ENCODE assay signal across 20 cellular contexts in genomic region chr1:27318137-27318536, GRCh38. TPM values are rescaled to one million over a fixed set of nuclear protein-coding genes. Genes with fewer than 3 reads are reported as not detected.
DNase-seq lines count a peak whose midpoint lies in the region; ATAC-seq, FAIRE-seq and TF ChIP-seq lines count a peak whose summit lies in the region.
"Had no signal": no experiment of that assay in that cellular context is flagged by ENCODE, and none has a peak within 500 bp of the region (broad histone marks: within the 10 kb centered on the region; RNA-seq: fewer than 3 reads in every experiment).

No MANE protein-coding gene starts in this region.

- H3F3A ChIP-seq in GM23338 (replicated peaks; ENCODE audit: low read depth) (peaks cover 13% of the 10 kb centered on the region; the same call in 1 of the 2 replicates), neural progenitor cell (ENCODE audit: low read depth) (peaks cover 7% of the 10 kb centered on the region)

- no peaks in the 10 kb centered on the region for H3K9me2 ChIP-seq in GM23338 (ENCODE audit: insufficient read depth)

- no peak for FAIRE-seq in GM19239 (lab: Jason Lieb, UNC)

- no peak for ATAC-seq in GM23338
- ATAC-seq in activated CD4-positive, CD25-positive, alpha-beta regulatory T cell treated with anti-CD3 and anti-CD28 coated beads, Interleukin-2, amount 50 U/mL, for 24 hours = no peak
- ATAC-seq: foreskin keratinocyte; naive thymus-derived CD8-positive, alpha-beta T cell; PC-3 had no signal

- H3K36me3 Mint-ChIP-seq in GM23338 (ENCODE audit: low read depth) = peaks cover 2% of the 10 kb centered on the region; the same call in 1 of the 3 replicates
- H3K36me3 Mint-ChIP-seq in endodermal cell (ENCODE audit: low read depth) = no peaks in the 10 kb centered on the region
- H3K36me3 Mint-ChIP-seq in neural progenitor cell = no peaks in the 10 kb centered on the region

- no peak overlapping the region for H3K4me2 ChIP-seq in GM23338
- H3K4me2 ChIP-seq in neural progenitor cell = no peak overlapping the region

- no peaks in the 10 kb centered on the region for H3K27me3 ChIP-seq in GM23338 (ENCODE audit: insufficient read depth)
- no peaks in the 10 kb centered on the region for H3K27me3 ChIP-seq in endodermal cell (ENCODE audit: control insufficient read depth, insufficient read depth, low read length, poor library complexity, severe bottlenecking)
- no peaks in the 10 kb centered on the region for H3K27me3 ChIP-seq in neural progenitor cell
- no peaks in the 10 kb centered on the region for H3K27me3 ChIP-seq in sigmoid colon
- no peaks in the 10 kb centered on the region for H3K27me3 ChIP-seq in thyroid gland
- H3K27me3 ChIP-seq: foreskin keratinocyte had no signal

- H3K27me3 Mint-ChIP-seq in GM23338 (ENCODE audit: insufficient read depth, low read depth, poor library complexity) (peaks cover 13% of the 10 kb centered on the region), endodermal cell (ENCODE audit: insufficient read depth) (no peaks in the 10 kb centered on the region), neural progenitor cell (ENCODE audit: insufficient read depth, low read depth) (peaks cover 2% of the 10 kb centered on the region)

- no peaks in the 10 kb centered on the region for H3K9me3 ChIP-seq in endodermal cell (ENCODE audit: control insufficient read depth, low read length)
- no peaks in the 10 kb centered on the region for H3K9me3 ChIP-seq in neural progenitor cell (ENCODE audit: low read depth)
- no peaks in the 10 kb centered on the region for H3K9me3 ChIP-seq in sigmoid colon
- no peaks in the 10 kb centered on the region for H3K9me3 ChIP-seq in thyroid gland

- TF ChIP-seq POLR2A in sigmoid colon (IDR thresholded peaks at IDR 0.05) (no peak), thyroid gland (IDR thresholded peaks at IDR 0.05) (no peak)

- H3K27ac ChIP-seq in GM23338 (ENCODE audit: low read depth) (no peak overlapping the region), endodermal cell (ENCODE audit: low read depth, low read length) (no peak overlapping the region), neural progenitor cell (no peak overlapping the region), sigmoid colon (no peak overlapping the region), thyroid gland (no peak overlapping the region)
- H3K27ac ChIP-seq: epithelial cell of prostate, foreskin keratinocyte had no signal

- H3K4me3 ChIP-seq in GM23338 (no peak overlapping the region), endodermal cell (ENCODE audit: low read length) (no peak overlapping the region), neural progenitor cell (no peak overlapping the region), sigmoid colon (no peak overlapping the region), thyroid gland (replicated peaks in 1 of 3) (no peak overlapping the region)

- H3K79me2 ChIP-seq in GM23338 (replicated peaks; ENCODE audit: insufficient read depth) (peaks cover 9% of the 10 kb centered on the region), neural progenitor cell (ENCODE audit: low read depth) (peaks cover 10% of the 10 kb centered on the region)

- TF ChIP-seq CTCF in GM23338 (conservative IDR thresholded peaks at IDR 0.05; ENCODE audit: low read depth in 2 of 2) (no peak), endodermal cell (conservative IDR thresholded peaks at IDR 0.05) (no peak), neural progenitor cell (IDR thresholded peaks at IDR 0.05) (no peak), sigmoid colon (IDR thresholded peaks at IDR 0.05) (no peak), thyroid gland (IDR thresholded peaks at IDR 0.05) (no peak)

- H3K4me1 Mint-ChIP-seq in GM23338 (peaks cover 4% of the 10 kb centered on the region; the same call in 2 of the 3 replicates), endodermal cell (peaks cover 5% of the 10 kb centered on the region), neural progenitor cell (peaks cover 24% of the 10 kb centered on the region)

- H3K9ac ChIP-seq in endodermal cell (ENCODE audit: extremely low read depth, low read length, poor library complexity, severe bottlenecking) (no peak overlapping the region), neural progenitor cell (peak overlapping the region; percentile 38)

- no peaks in the 10 kb centered on the region for H3K9me3 Mint-ChIP-seq in GM23338
- no peaks in the 10 kb centered on the region for H3K9me3 Mint-ChIP-seq in endodermal cell
- no peaks in the 10 kb centered on the region for H3K9me3 Mint-ChIP-seq in neural progenitor cell
- H3K9me3 Mint-ChIP-seq: H9; naive thymus-derived CD8-positive, alpha-beta T cell had no signal

- H2AFZ ChIP-seq in GM23338 (peak overlapping the region; percentile 84), neural progenitor cell (replicated peaks) (peak overlapping the region; percentile 50)

- 61 to 66% methylated on average over 4 of the region's 4 CpGs for WGBS in endodermal cell (ENCODE audit: insufficient coverage in 1 of 2, insufficient read length in 1 of 2), 2 experiments
- 30 to 44% methylated on average over 4 of the region's 4 CpGs for WGBS in sigmoid colon, 2 donors
- 27 to 30% methylated on average over 4 of the region's 4 CpGs for WGBS in thyroid gland, 2 donors

- intact Hi-C loops in sigmoid colon (cut with DNase I) (no loop called here), thyroid gland (cut with DNase I) (no loop called here)

- no peak for TF ChIP-seq EP300 in sigmoid colon (IDR thresholded peaks at IDR 0.05)

- H3K4me1 ChIP-seq in GM23338 (ENCODE audit: insufficient read depth) (peaks cover 5% of the 10 kb centered on the region; the same call in 1 of the 2 replicates), endodermal cell (ENCODE audit: control insufficient read depth, insufficient read depth, low read length) (peaks cover 3% of the 10 kb centered on the region), neural progenitor cell (peaks cover 8% of the 10 kb centered on the region), sigmoid colon (peaks cover 0 to 14% (median 7%) of the 10 kb centered on the region in 4 donors), thyroid gland (peaks cover 4% of the 10 kb centered on the region in 2 donors)
- H3K4me1 ChIP-seq: foreskin keratinocyte had no signal

- DNase-seq in GM23338 (ENCODE audit: low spot score) = no peak
- DNase-seq in NCI-H69 (lab: John Stamatoyannopoulos, UW) = peak; percentile 23
- DNase-seq in endodermal cell = peak; percentile 68
- DNase-seq in neural progenitor cell (ENCODE audit: low spot score) = no peak
- no peak for DNase-seq in sigmoid colon
- no peak for DNase-seq in thyroid gland
- no peak for DNase-seq in GM19239 (ENCODE audit: insufficient read length, low spot score)
- DNase-seq: activated CD4-positive, alpha-beta T cell treated with anti-CD3 and anti-CD28 coated beads, Interleukin-2, amount 50 U/mL, for 1 hour; foreskin keratinocyte; H9; hypothalamus; naive thymus-derived CD8-positive, alpha-beta T cell; PC-3; SIG-M5 had no signal

- no peaks in the 10 kb centered on the region for H3K36me3 ChIP-seq in GM23338 (ENCODE audit: insufficient read depth)
- no peaks in the 10 kb centered on the region for H3K36me3 ChIP-seq in endodermal cell (ENCODE audit: control insufficient read depth, insufficient read depth, low read length)
- no peaks in the 10 kb centered on the region for H3K36me3 ChIP-seq in neural progenitor cell
- H3K36me3 ChIP-seq in sigmoid colon = no peaks in the 10 kb centered on the region
- H3K36me3 ChIP-seq in thyroid gland = no peaks in the 10 kb centered on the region

- H3K4me3 Mint-ChIP-seq in GM23338 (no peak overlapping the region), endodermal cell (no peak overlapping the region), neural progenitor cell (no peak overlapping the region)
- H3K4me3 Mint-ChIP-seq: H9; naive thymus-derived CD8-positive, alpha-beta T cell had no signal

- no peaks in the 10 kb centered on the region for H4K20me1 ChIP-seq in GM23338 (replicated peaks; ENCODE audit: insufficient read depth)
- no peaks in the 10 kb centered on the region for H4K20me1 ChIP-seq in neural progenitor cell (ENCODE audit: low read depth)

- H3K27ac Mint-ChIP-seq in GM23338 (no peak overlapping the region), endodermal cell (peak overlapping the region; percentile 1), neural progenitor cell (peak overlapping the region; percentile 3)
- H3K27ac Mint-ChIP-seq: H9 had no signal

RNA-seq across cellular contexts. Expression of gene TMEM222, which starts 3.8 kb away (rescaled TPM):
- total RNA-seq in GM23338 (2014; rRNA removed; shearing (Covaris generic)) = 22.6 and 27.0 TPM in 2 replicates
- polyA plus RNA-seq in GM23338 (2016; fragmentation: Nextera tagmentation; extraction: Ambion mirVana) = 17.7 and 17.8 TPM in 2 replicates
- 10 to 100 TPM; 26.0 to 31.8 TPM for total RNA-seq in endodermal cell
- polyA plus RNA-seq in endodermal cell (2013, experiment 1 of 2) = 22.2 TPM
- polyA plus RNA-seq in endodermal cell (2013, experiment 2 of 2) = 22.5 TPM
- total RNA-seq in neural progenitor cell (ENCODE audit: low replicate concordance) = 7.4 and 28.7 TPM in 2 replicates
- total RNA-seq in sigmoid colon = 10 to 100 TPM; 18.9 to 20.9 (median 19.6) TPM
- 10 to 100 TPM; 15.7 to 46.9 (median 21.0) TPM for polyA plus RNA-seq in sigmoid colon
- 10 to 100 TPM; 22.7 to 46.0 (median 30.9) TPM for total RNA-seq in thyroid gland

RNA-seq across cellular contexts. Expression of gene SYTL1, which starts 23.7 kb away (rescaled TPM):
- 4.9 and 5.4 TPM in 2 replicates for total RNA-seq in GM23338 (2014; rRNA removed; shearing (Covaris generic))
- 12.0 and 12.3 TPM in 2 replicates for polyA plus RNA-seq in GM23338 (2016; fragmentation: Nextera tagmentation; extraction: Ambion mirVana)
- total RNA-seq in endodermal cell = 1 to 10 TPM; 6.7 to 7.5 TPM
- polyA plus RNA-seq in endodermal cell (2013, experiment 1 of 2) = 3.2 TPM
- 4.9 TPM for polyA plus RNA-seq in endodermal cell (2013, experiment 2 of 2)
- total RNA-seq in neural progenitor cell (ENCODE audit: low replicate concordance) = 5.7 and 7.9 TPM in 2 replicates
- 1 to 10 TPM in 1 of 4 donors, under 1 TPM in 2, not detected in 1; 0.54 to 1.5 (median 0.55) TPM for total RNA-seq in sigmoid colon
- polyA plus RNA-seq in sigmoid colon = 10 to 100 TPM in 1 of 3 donors, 1 to 10 TPM in 2; 3.2 to 25.9 (median 9.0) TPM
- 10 to 100 TPM; 12.4 to 23.9 (median 18.4) TPM for total RNA-seq in thyroid gland
- total RNA-seq: lung microvascular endothelial cell had no signal

RNA-seq across cellular contexts. Expression of gene MAP3K6, which starts 48.6 kb away (rescaled TPM):
- 10.6 and 14.9 TPM in 2 replicates for total RNA-seq in GM23338 (2014; rRNA removed; shearing (Covaris generic))
- polyA plus RNA-seq in GM23338 (2016; fragmentation: Nextera tagmentation; extraction: Ambion mirVana) (7.4 and 8.2 TPM in 2 replicates), sigmoid colon (10 to 100 TPM in 1 of 3 donors, 1 to 10 TPM in 2; 3.7 to 23.9 (median 9.0) TPM)
- total RNA-seq in endodermal cell (10 to 100 TPM in 1 of 2 donors, 1 to 10 TPM in 1; 6.6 to 11.5 TPM), neural progenitor cell (ENCODE audit: low replicate concordance) (1.9 and 11.7 TPM in 2 replicates), sigmoid colon (10 to 100 TPM; 18.2 to 50.4 (median 26.8) TPM), thyroid gland (10 to 100 TPM; 17.6 to 62.9 (median 32.3) TPM)
- polyA plus RNA-seq in endodermal cell (2013, experiment 1 of 2) = 14.9 TPM
- 14.3 TPM for polyA plus RNA-seq in endodermal cell (2013, experiment 2 of 2)

RNA-seq across cellular contexts. Expression of gene FCN3, which starts 56.5 kb away (rescaled TPM):
- total RNA-seq in GM23338 (2014; rRNA removed; shearing (Covaris generic)) = 0.49 TPM in 1 of 2 replicates, not detected in the other
- polyA plus RNA-seq in GM23338 (2016; fragmentation: Nextera tagmentation; extraction: Ambion mirVana) (0.66 TPM in 1 of 2 replicates, not detected in the other), sigmoid colon (1 to 10 TPM; 1.2 to 4.6 (median 4.1) TPM)
- total RNA-seq in endodermal cell (under 1 TPM in 1 of 2 donors, not detected in 1; 0.26 TPM), neural progenitor cell (ENCODE audit: low replicate concordance) (not detected in 2 replicates), sigmoid colon (1 to 10 TPM in 3 of 4 donors, under 1 TPM in 1; 0.49 to 4.5 (median 1.8) TPM), thyroid gland (10 to 100 TPM in 2 of 4 donors, 1 to 10 TPM in 2; 7.4 to 33.4 (median 10.7) TPM)
- not detected for polyA plus RNA-seq in endodermal cell (2013, experiment 1 of 2)
- polyA plus RNA-seq in endodermal cell (2013, experiment 2 of 2) = not detected
- total RNA-seq: foreskin keratinocyte; kidney epithelial cell; lung microvascular endothelial cell; naive thymus-derived CD8-positive, alpha-beta T cell; PC-3; T-helper 1 cell treated with Interleukin-12 subunit alpha and Interleukin-12 subunit beta and Interleukin-4 antibody, amounts not matched to agents 30 ng/mL and 1 ng/mL, for 36 hours; urinary bladder had no signal
- polyA plus RNA-seq: naive thymus-derived CD8-positive, alpha-beta T cell had no signal

Comparison
In these comparisons a context has a peak if more than half of its experiments do, and no peak if none do; other contexts are left out.
1. DNase-seq: peak in NCI-H69 (single experiment) and endodermal cell (single experiment); none in GM23338 (single experiment), neural progenitor cell (single experiment), sigmoid colon (single experiment), thyroid gland (0 of 2) and GM19239 (single experiment).